13 cellular contexts compared by ENCODE assay signal in the genomic region with DNA sequence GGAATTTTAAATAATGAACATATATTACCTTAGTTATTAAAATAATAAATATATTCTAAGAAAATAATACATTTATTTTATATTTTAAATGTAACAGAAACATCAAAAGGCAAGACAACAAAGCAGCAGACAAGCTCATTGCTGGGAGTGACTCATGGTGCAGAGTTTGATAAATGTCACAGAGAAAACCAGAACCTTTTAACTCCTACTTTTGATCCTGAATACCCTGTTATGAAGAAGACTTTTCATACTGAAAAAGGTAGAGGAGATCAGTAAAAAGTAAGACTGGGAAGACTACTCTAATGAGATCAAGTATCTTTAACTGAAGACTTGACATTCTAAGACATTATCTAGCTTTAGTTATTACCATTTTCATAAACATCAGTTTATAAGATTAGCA.
"Had no signal": no experiment of that assay in that cellular context is flagged by ENCODE, and none has a peak within 500 bp of the region (broad histone marks: within the 10 kb centered on the region; RNA-seq: fewer than 3 reads in every experiment).

No MANE protein-coding gene starts in this region.

- H3K4me3 Mint-ChIP-seq: memory B cell, nephron had no signal

- H3K27me3 ChIP-seq: colonic mucosa, heart left ventricle, left lung, SJCRH30 had no signal

- H3K9me3 ChIP-seq: colonic mucosa, left lung, psoas muscle, SJCRH30 had no signal

- H3K27ac Mint-ChIP-seq: memory B cell, nephron had no signal

- H3K27ac ChIP-seq: colonic mucosa, left lung, psoas muscle, SJCRH30, WERI-Rb-1 had no signal

- H3K9me3 Mint-ChIP-seq: memory B cell had no signal

- DNase-seq: activated CD4-positive, alpha-beta T cell treated with anti-CD3 and anti-CD28 coated beads for 48 hours; colonic mucosa; heart left ventricle; islet precursor cell; left lung; psoas muscle; SJCRH30; stimulated activated naive CD4-positive, alpha-beta T cell; T1000; WERI-Rb-1 had no signal

- H3K4me1 ChIP-seq: colonic mucosa, psoas muscle, SJCRH30 had no signal

- H3K36me3 Mint-ChIP-seq: memory B cell had no signal

- H3K36me3 ChIP-seq: colonic mucosa, heart left ventricle, left lung, SJCRH30, WERI-Rb-1 had no signal

- H3K4me1 Mint-ChIP-seq: memory B cell had no signal

- H3K4me3 ChIP-seq: colonic mucosa, heart left ventricle, left lung, psoas muscle, SJCRH30 had no signal

- ATAC-seq: heart left ventricle, left lung, psoas muscle, sciatic nerve had no signal
